8 cellular contexts compared by ENCODE assay signal in the genomic region with DNA sequence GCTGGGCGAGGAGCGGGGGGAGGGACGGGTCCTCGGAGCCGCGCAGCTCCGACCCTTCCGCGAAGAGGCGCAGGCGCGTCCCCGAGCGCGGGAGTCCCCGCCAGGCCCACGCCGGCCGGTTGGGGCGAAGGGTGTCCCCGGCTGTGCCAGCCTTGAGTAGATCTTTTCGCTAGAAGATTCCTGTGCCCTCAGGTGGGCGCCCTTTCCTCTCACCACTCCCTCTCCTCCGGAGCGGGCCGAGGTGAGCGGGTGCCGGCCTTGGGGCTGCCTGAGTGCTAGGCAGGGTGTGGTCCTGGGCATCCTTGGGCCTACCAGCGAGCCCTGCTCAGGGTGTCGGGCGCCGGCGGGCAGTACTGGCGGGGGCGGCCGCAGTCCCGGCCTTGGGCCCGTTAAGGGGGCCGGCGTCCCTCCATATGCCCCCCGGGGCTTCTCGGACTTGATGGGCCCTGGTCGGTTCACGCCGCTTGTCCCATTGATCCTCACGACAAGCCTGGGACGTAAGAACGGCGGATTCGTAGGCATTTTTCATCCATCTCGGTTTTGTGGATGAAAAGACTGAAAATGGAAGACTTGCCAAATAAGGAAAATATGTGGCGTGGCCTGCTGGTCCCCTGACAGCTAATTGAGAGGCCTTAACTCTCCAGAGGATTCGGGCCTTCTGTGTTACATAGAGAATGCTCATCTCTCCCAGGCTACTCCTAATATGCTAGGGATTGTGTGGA. TPM values are rescaled to one million over a fixed set of nuclear protein-coding genes. Genes with fewer than 3 reads are reported as not detected.
DNase-seq lines count a peak whose midpoint lies in the region; ATAC-seq, FAIRE-seq and TF ChIP-seq lines count a peak whose summit lies in the region.

No MANE protein-coding gene starts in this region.

- peak overlapping the region; percentile 77 to 100 for H3K4me3 ChIP-seq in gastroesophageal sphincter
- peak overlapping the region; percentile 94 to 95 for H3K4me3 ChIP-seq in neutrophil (ENCODE audit: low read depth in 1 of 2, low read length in 1 of 2)
- H3K4me3 ChIP-seq in tibial nerve = peak overlapping the region; percentile 70 to 92 (median 80)

- FAIRE-seq in RCC 7860 (lab: Jason Lieb, UNC) = no peak

- H3K9me3 ChIP-seq in gastroesophageal sphincter (no peaks in the 10 kb centered on the region), neutrophil (no peaks in the 10 kb centered on the region), tibial nerve (no peaks in the 10 kb centered on the region)

- H3K27ac ChIP-seq in gastroesophageal sphincter = peak overlapping the region; percentile 93 to 99 (median 98)
- peak overlapping the region; percentile 96 for H3K27ac ChIP-seq in neutrophil
- peak overlapping the region; percentile 64 to 97 (median 94) for H3K27ac ChIP-seq in tibial nerve

- WGBS in gastroesophageal sphincter (ENCODE audit: low coverage in 1 of 2), 2 donors = 2% methylated on average over 4 to 7 of the region's 53 CpGs
- 1 to 2% methylated on average over 12 to 24 of the region's 53 CpGs for WGBS in tibial nerve, 2 donors

- H3K4me1 ChIP-seq in gastroesophageal sphincter (peaks cover 0 to 50% (median 19%) of the 10 kb centered on the region in 3 donors), neutrophil (ENCODE audit: control insufficient read depth in 1 of 2, insufficient read depth in 1 of 2, low read depth in 1 of 2, low read length in 1 of 2) (peaks cover 63 to 69% of the 10 kb centered on the region in 2 experiments), tibial nerve (peaks cover 0 to 31% (median 9%) of the 10 kb centered on the region in 4 donors)

- peak; percentile 62 for DNase-seq in DMS153 (lab: John Stamatoyannopoulos, UW)
- DNase-seq in HT-29 (ENCODE audit: low spot score) = peak; percentile 39
- peak; percentile 54 for DNase-seq in RCC 7860 (ENCODE audit: low spot score)
- DNase-seq in activated gamma-delta T cell treated with Interleukin-2 at 50 U/mL for 16 hours = peak; percentile 49
- peak in 1 of 2 donors; percentile 12 for DNase-seq in tibial nerve (ENCODE audit: low spot score in 2 of 2)

- no peak for TF ChIP-seq EP300 in gastroesophageal sphincter (IDR thresholded peaks at IDR 0.05)
- no peak for TF ChIP-seq EP300 in tibial nerve (IDR thresholded peaks at IDR 0.05)

- H3K36me3 ChIP-seq in gastroesophageal sphincter (no peaks in the 10 kb centered on the region), neutrophil (peaks cover 9% of the 10 kb centered on the region), tibial nerve (no peaks in the 10 kb centered on the region)

- peak; percentile 42 for ATAC-seq in GM21381 (IDR thresholded peaks at IDR 0.05; ENCODE audit: unreplicated experiment)
- peak; percentile 77 for ATAC-seq in gastroesophageal sphincter

- TF ChIP-seq POLR2A in gastroesophageal sphincter (IDR thresholded peaks at IDR 0.05) = no peak
- no peak for TF ChIP-seq POLR2A in tibial nerve (IDR thresholded peaks at IDR 0.05)

- TF ChIP-seq CTCF in gastroesophageal sphincter (IDR thresholded peaks at IDR 0.05) = no peak
- no peak for TF ChIP-seq CTCF in neutrophil (IDR thresholded peaks at IDR 0.05)
- no peak for TF ChIP-seq CTCF in tibial nerve (IDR thresholded peaks at IDR 0.05)

- H3K27me3 ChIP-seq in gastroesophageal sphincter (no peaks in the 10 kb centered on the region), neutrophil (no peaks in the 10 kb centered on the region), tibial nerve (no peaks in the 10 kb centered on the region)

RNA-seq across cellular contexts. Expression of gene DEGS1, which starts 0.7 kb away (rescaled TPM):
- 5.8 and 9.9 TPM in 2 replicates for total RNA-seq in HT-29 (2014; rRNA removed; shearing (Covaris generic))
- total RNA-seq in gastroesophageal sphincter (100 to 1,000 TPM; 118 to 150 (median 138) TPM), tibial nerve (100 to 1,000 TPM in 1 of 4 donors, 10 to 100 TPM in 3; 59.1 to 108 (median 76.7) TPM)
